ENCODE assay signal across 1 cellular context in the genomic region with DNA sequence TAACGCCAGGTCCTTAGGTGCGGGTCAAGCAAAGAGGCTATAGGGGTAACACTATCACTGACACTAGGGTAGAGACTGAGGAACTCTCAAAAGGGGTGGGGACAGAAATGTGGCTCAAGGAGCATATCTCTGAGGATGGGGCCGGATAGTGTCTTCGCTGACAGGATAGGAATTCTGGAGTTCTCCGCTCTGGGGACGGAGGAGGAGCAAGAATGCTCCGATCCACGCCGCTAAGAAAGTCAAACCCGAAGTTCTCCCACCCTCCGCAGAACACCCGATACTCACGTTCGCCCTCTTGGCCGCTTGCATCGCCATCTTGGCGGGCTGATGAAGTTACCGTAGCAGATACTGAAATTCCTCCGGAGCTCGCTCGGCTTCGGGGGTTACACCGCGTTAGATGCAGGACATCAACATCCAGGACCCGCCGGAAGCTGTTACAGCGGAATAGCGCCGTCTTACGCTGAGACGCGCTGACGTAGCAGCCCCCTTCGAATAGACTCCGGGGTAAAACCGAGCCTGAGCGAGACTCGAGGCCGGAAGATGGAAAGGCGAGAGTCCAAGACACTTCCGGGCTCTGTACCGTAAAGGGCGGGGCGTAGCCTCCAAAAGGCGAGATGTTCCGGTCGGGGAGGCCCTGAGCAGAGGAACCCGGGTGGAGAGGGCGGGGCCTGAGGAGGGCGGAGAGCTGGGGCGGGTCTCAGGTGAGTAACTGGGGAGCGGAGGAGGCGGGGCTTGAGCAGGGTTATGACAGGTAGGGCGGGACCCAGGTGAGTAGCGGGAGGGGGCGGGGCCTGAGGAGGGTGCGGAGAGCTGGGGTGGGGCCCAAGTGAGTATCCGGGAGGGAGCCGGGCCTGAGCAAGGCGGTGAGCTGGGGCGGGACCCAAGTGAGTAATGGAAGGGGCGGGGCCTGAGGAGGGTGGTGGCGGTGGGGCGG.
TF ChIP-seq lines count a peak whose summit lies in the region.

A gene with protein sequence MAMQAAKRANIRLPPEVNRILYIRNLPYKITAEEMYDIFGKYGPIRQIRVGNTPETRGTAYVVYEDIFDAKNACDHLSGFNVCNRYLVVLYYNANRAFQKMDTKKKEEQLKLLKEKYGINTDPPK (minus strand): TSS at position 412 of the 934 bp plus-strand sequence. CDS start 97 bp downstream, at position 315.

TF ChIP-seq in K562, 482 proteins besides CTCF, POLR2A, EP300 and RAD21 (continued from another document and continues in another):
- TF ChIP-seq, protein P1, sequence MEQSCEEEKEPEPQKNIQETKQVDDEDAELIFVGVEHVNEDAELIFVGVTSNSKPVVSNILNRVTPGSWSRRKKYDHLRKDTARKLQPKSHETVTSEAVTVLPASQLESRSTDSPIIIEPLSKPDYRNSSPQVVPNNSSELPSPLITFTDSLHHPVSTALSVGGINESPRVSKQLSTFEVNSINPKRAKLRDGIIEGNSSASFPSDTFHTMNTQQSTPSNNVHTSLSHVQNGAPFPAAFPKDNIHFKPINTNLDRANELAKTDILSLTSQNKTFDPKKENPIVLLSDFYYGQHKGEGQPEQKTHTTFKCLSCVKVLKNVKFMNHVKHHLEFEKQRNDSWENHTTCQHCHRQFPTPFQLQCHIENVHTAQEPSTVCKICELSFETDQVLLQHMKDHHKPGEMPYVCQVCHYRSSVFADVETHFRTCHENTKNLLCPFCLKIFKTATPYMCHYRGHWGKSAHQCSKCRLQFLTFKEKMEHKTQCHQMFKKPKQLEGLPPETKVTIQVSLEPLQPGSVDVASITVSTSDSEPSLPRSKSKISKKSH (CRISPR knock-in tag; IDR thresholded peaks at IDR 0.05): no peak
- TF ChIP-seq CXXC5 (CRISPR knock-in tag; IDR thresholded peaks at IDR 0.05) (peak; percentile 96), HDAC1 (IDR thresholded peaks at IDR 0.05) (peak in 1 of 2 experiments; percentile 85; a peak in 2 of 4 replicates), CBX1 (IDR thresholded peaks at IDR 0.05; ENCODE audit: low read depth) (peak; percentile 50; the same call in 1 of the 2 replicates), STAT5B (CRISPR knock-in tag; IDR thresholded peaks at IDR 0.05) (no peak), GABPB1 (CRISPR knock-in tag; IDR thresholded peaks at IDR 0.05) (peak; percentile 100), FOXA1 (IDR thresholded peaks at IDR 0.05; ENCODE audit: borderline replicate concordance) (no peak), SRF (CRISPR knock-in tag; IDR thresholded peaks at IDR 0.05) (peak; percentile 88 to 98; a peak in 3 of 4 replicates), ZKSCAN1 (IDR thresholded peaks at IDR 0.05; ENCODE audit: low read depth, low read length) (peak; percentile 76; the same call in 1 of the 2 replicates), ZNF212 (CRISPR knock-in tag; IDR thresholded peaks at IDR 0.05) (no peak), ATF1 (CRISPR knock-in tag; IDR thresholded peaks at IDR 0.05) (peak; percentile 91), ATF1 (tag; IDR thresholded peaks at IDR 0.05) (peak; percentile 99), HNRNPL (IDR thresholded peaks at IDR 0.05; ENCODE audit: low read depth, low read length) (no peak), ZNF121 (CRISPR knock-in tag; conservative IDR thresholded peaks at IDR 0.05) (0 out of 2 replicates have a peak, but pooled peaks have one; percentile 10), FOXM1 (IDR thresholded peaks at IDR 0.05; ENCODE audit: low read depth) (peak; percentile 44; the same call in 1 of the 2 replicates), FOXM1 (CRISPR knock-in tag; IDR thresholded peaks at IDR 0.05; ENCODE audit: low read depth) (0 out of 2 replicates have a peak, but pooled peaks have one; percentile 33), TAF7 (tag; IDR thresholded peaks at IDR 0.05) (peak; percentile 90), NFATC3 (IDR thresholded peaks at IDR 0.05) (peak; percentile 84), NCOA6 (IDR thresholded peaks at IDR 0.05) (peak; percentile 82), CAMTA2 (CRISPR knock-in tag; conservative IDR thresholded peaks at IDR 0.05) (no peak), C11orf30 (IDR thresholded peaks at IDR 0.05; ENCODE audit: low read depth) (peak; percentile 98), SMARCC2 (IDR thresholded peaks at IDR 0.05; ENCODE audit: low read depth) (0 out of 2 replicates have a peak, but pooled peaks have one; percentile 18), SMARCA5 (IDR thresholded peaks at IDR 0.05) (0 out of 2 replicates have a peak, but pooled peaks have one; percentile 11), COPS2 (conservative IDR thresholded peaks at IDR 0.05) (no peak), MBD2 (IDR thresholded peaks at IDR 0.05; ENCODE audit: borderline replicate concordance, low read depth) (peak; percentile 90), POLR2B (IDR thresholded peaks at IDR 0.05; ENCODE audit: low read depth, partially characterized antibody) (peak; percentile 93), ZNF146 (CRISPR knock-in tag; IDR thresholded peaks at IDR 0.05; ENCODE audit: unreplicated experiment) (no peak), FOXJ2 (tag; IDR thresholded peaks at IDR 0.05) (peak; percentile 74; the same call in 1 of the 2 replicates), KHSRP (IDR thresholded peaks at IDR 0.05) (peak; percentile 45; the same call in 1 of the 2 replicates), TAF1 (IDR thresholded peaks at IDR 0.05; ENCODE audit: control insufficient read depth, extremely low read depth, insufficient read depth, low read length, severe bottlenecking) (peak; percentile 80), ZFP36 (IDR thresholded peaks at IDR 0.05; ENCODE audit: low read depth, low read length, partially characterized antibody) (peak; percentile 90), MTA1 (IDR thresholded peaks at IDR 0.05; ENCODE audit: borderline replicate concordance) (peak; percentile 57; the same call in 1 of the 2 replicates), IFI16 (CRISPR knock-in tag; IDR thresholded peaks at IDR 0.05) (no peak), ZNF583 (CRISPR knock-in tag; IDR thresholded peaks at IDR 0.05) (no peak), ZC3H11A (IDR thresholded peaks at IDR 0.05; ENCODE audit: low read depth, low read length) (peak; percentile 91), KLF1 (tag; IDR thresholded peaks at IDR 0.05) (peak; percentile 82), NCOA4 (IDR thresholded peaks at IDR 0.05; ENCODE audit: partially characterized antibody) (peak; percentile 32), POU5F1 (IDR thresholded peaks at IDR 0.05; ENCODE audit: borderline replicate concordance, low read depth, low read length, partially characterized antibody) (peak; percentile 32), HMGN3 (IDR thresholded peaks at IDR 0.05; ENCODE audit: borderline replicate concordance, extremely low read depth, insufficient read length, low read depth, low read length) (peak; percentile 24), CEBPG (CRISPR knock-in tag; IDR thresholded peaks at IDR 0.05) (no peak), CEBPG (tag; conservative IDR thresholded peaks at IDR 0.05 in 1 of 2, IDR thresholded peaks at IDR 0.05 in 1 of 2) (no peak), TBP (optimal IDR thresholded peaks at IDR 0.05; ENCODE audit: low read depth, low read length) (peak; percentile 65), ELF4 (CRISPR knock-in tag; IDR thresholded peaks at IDR 0.05) (peak; percentile 88; the same call in 1 of the 2 replicates), ZNF408 (CRISPR knock-in tag; IDR thresholded peaks at IDR 0.05; ENCODE audit: low read depth) (no peak)
- TF ChIP-seq, protein P2, sequence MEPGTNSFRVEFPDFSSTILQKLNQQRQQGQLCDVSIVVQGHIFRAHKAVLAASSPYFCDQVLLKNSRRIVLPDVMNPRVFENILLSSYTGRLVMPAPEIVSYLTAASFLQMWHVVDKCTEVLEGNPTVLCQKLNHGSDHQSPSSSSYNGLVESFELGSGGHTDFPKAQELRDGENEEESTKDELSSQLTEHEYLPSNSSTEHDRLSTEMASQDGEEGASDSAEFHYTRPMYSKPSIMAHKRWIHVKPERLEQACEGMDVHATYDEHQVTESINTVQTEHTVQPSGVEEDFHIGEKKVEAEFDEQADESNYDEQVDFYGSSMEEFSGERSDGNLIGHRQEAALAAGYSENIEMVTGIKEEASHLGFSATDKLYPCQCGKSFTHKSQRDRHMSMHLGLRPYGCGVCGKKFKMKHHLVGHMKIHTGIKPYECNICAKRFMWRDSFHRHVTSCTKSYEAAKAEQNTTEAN (CRISPR knock-in tag; IDR thresholded peaks at IDR 0.05): 0 out of 2 replicates have a peak, but pooled peaks have one; percentile 51
- TF ChIP-seq, protein P3, sequence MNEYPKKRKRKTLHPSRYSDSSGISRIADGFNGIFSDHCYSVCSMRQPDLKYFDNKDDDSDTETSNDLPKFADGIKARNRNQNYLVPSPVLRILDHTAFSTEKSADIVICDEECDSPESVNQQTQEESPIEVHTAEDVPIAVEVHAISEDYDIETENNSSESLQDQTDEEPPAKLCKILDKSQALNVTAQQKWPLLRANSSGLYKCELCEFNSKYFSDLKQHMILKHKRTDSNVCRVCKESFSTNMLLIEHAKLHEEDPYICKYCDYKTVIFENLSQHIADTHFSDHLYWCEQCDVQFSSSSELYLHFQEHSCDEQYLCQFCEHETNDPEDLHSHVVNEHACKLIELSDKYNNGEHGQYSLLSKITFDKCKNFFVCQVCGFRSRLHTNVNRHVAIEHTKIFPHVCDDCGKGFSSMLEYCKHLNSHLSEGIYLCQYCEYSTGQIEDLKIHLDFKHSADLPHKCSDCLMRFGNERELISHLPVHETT (CRISPR knock-in tag; conservative IDR thresholded peaks at IDR 0.05 in 1 of 2, IDR thresholded peaks at IDR 0.05 in 1 of 2): peak in 1 of 2 experiments; percentile 98; a peak in 2 of 4 replicates
- TF ChIP-seq, protein P4, sequence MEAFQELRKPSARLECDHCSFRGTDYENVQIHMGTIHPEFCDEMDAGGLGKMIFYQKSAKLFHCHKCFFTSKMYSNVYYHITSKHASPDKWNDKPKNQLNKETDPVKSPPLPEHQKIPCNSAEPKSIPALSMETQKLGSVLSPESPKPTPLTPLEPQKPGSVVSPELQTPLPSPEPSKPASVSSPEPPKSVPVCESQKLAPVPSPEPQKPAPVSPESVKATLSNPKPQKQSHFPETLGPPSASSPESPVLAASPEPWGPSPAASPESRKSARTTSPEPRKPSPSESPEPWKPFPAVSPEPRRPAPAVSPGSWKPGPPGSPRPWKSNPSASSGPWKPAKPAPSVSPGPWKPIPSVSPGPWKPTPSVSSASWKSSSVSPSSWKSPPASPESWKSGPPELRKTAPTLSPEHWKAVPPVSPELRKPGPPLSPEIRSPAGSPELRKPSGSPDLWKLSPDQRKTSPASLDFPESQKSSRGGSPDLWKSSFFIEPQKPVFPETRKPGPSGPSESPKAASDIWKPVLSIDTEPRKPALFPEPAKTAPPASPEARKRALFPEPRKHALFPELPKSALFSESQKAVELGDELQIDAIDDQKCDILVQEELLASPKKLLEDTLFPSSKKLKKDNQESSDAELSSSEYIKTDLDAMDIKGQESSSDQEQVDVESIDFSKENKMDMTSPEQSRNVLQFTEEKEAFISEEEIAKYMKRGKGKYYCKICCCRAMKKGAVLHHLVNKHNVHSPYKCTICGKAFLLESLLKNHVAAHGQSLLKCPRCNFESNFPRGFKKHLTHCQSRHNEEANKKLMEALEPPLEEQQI (IDR thresholded peaks at IDR 0.05): peak; percentile 37; the same call in 1 of the 2 replicates
- TF ChIP-seq, protein P5, sequence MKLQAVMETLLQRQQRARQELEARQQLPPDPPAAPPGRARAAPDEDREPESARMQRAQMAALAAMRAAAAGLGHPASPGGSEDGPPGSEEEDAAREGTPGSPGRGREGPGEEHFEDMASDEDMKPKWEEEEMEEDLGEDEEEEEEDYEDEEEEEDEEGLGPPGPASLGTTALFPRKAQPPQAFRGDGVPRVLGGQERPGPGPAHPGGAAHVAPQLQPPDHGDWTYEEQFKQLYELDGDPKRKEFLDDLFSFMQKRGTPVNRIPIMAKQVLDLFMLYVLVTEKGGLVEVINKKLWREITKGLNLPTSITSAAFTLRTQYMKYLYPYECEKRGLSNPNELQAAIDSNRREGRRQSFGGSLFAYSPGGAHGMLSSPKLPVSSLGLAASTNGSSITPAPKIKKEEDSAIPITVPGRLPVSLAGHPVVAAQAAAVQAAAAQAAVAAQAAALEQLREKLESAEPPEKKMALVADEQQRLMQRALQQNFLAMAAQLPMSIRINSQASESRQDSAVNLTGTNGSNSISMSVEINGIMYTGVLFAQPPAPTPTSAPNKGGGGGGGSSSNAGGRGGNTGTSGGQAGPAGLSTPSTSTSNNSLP (IDR thresholded peaks at IDR 0.05; ENCODE audit: borderline replicate concordance, low read depth, low read length): peak; percentile 41; the same call in 1 of the 2 replicates
- TF ChIP-seq, protein P6, sequence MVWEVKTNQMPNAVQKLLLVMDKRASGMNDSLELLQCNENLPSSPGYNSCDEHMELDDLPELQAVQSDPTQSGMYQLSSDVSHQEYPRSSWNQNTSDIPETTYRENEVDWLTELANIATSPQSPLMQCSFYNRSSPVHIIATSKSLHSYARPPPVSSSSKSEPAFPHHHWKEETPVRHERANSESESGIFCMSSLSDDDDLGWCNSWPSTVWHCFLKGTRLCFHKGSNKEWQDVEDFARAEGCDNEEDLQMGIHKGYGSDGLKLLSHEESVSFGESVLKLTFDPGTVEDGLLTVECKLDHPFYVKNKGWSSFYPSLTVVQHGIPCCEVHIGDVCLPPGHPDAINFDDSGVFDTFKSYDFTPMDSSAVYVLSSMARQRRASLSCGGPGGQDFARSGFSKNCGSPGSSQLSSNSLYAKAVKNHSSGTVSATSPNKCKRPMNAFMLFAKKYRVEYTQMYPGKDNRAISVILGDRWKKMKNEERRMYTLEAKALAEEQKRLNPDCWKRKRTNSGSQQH (CRISPR knock-in tag; IDR thresholded peaks at IDR 0.05): 0 out of 2 replicates have a peak, but pooled peaks have one; percentile 8
